ENCODE assay signal across 23 cellular contexts in genomic region chr17:62823111-62823895, GRCh38. TPM values are rescaled to one million over a fixed set of nuclear protein-coding genes. Genes with fewer than 3 reads are reported as not detected.
A peak's percentile ranks its signal among the peaks of the same experiment; 100 is the strongest.
DNase-seq lines count a peak whose midpoint lies in the region; ATAC-seq and TF ChIP-seq lines count a peak whose summit lies in the region.
"Had no signal": no experiment of that assay in that cellular context is flagged by ENCODE, and none has a peak within 500 bp of the region (broad histone marks: within the 10 kb centered on the region; RNA-seq: fewer than 3 reads in every experiment).

No MANE protein-coding gene starts in this region.

- TF ChIP-seq RAD21 in SK-N-SH (IDR thresholded peaks at IDR 0.05; ENCODE audit: low read length), result no peak

- H4K20me1 ChIP-seq in SK-N-SH (ENCODE audit: insufficient read depth) (no peaks in the 10 kb centered on the region), Karpas-422 (ENCODE audit: insufficient read depth, low read depth, low read length) (no peaks in the 10 kb centered on the region)

- H3K4me2 ChIP-seq in SK-N-SH, result no peak overlapping the region
- no peak overlapping the region for H3K4me2 ChIP-seq in Karpas-422 (ENCODE audit: low read depth, low read length, poor library complexity, severe bottlenecking)

- CTCF ChIA-PET in SK-N-SH (lab: Yijun Ruan, JAX) (interaction anchor here (0.6 to 2.4 kb wide), 4 partner anchors 12 to 304 kb away, joined by 3 to 7 read pairs (median 4); no protein-coding TSS in a partner anchor), RWPE1 (lab: Yijun Ruan, JAX) (no interaction called here)

- H3K4me3 ChIP-seq in SK-N-SH (ENCODE audit: low read depth in 2 of 2, low read length in 1 of 2) (no peak overlapping the region), fibroblast of mammary gland (ENCODE audit: control insufficient read depth, low read depth, low read length) (no peak overlapping the region), thoracic aorta (no peak overlapping the region), Karpas-422 (ENCODE audit: low read length) (no peak overlapping the region)
- H3K4me3 ChIP-seq: heart right ventricle, psoas muscle, upper lobe of left lung had no signal

- H3K27ac ChIP-seq in SK-N-SH (ENCODE audit: low read depth in 2 of 2, low read length in 1 of 2) (peak overlapping the region in 1 of 2 experiments; percentile 95; a peak in 2 of 4 replicates), RWPE1 (peak overlapping the region; percentile 95), thoracic aorta (peak overlapping the region; percentile 15 to 48), Karpas-422 (ENCODE audit: low read length) (no peak overlapping the region)
- H3K27ac ChIP-seq: heart right ventricle, psoas muscle, upper lobe of left lung had no signal

- H3K79me2 ChIP-seq in SK-N-SH (ENCODE audit: insufficient read depth) (no peaks in the 10 kb centered on the region), Karpas-422 (ENCODE audit: low read length) (no peaks in the 10 kb centered on the region)

- H3K9me2 ChIP-seq in SK-N-SH (no peaks in the 10 kb centered on the region), Karpas-422 (replicated peaks; ENCODE audit: insufficient read depth, low read length) (no peaks in the 10 kb centered on the region)

- no peak for TF ChIP-seq CTCF in SK-N-SH (IDR thresholded peaks at IDR 0.05)
- no peak for TF ChIP-seq CTCF in RWPE1 (conservative IDR thresholded peaks at IDR 0.05; ENCODE audit: low read depth)
- no peak for TF ChIP-seq CTCF in fibroblast of mammary gland (conservative IDR thresholded peaks at IDR 0.05; ENCODE audit: control insufficient read depth, insufficient read depth, low read depth, low read length)
- no peak for TF ChIP-seq CTCF in thoracic aorta (IDR thresholded peaks at IDR 0.05)

- H3K9ac ChIP-seq in SK-N-SH (peak overlapping the region; percentile 10; the same call in 1 of the 2 replicates), Karpas-422 (ENCODE audit: low read length) (no peak overlapping the region)

- peaks cover 54% of the 10 kb centered on the region for H3F3A ChIP-seq in SK-N-SH (replicated peaks; ENCODE audit: insufficient read depth)

- ATAC-seq in SK-N-SH treated with all-trans-retinoic acid at 6 μM for 48 hours, result no peak
- no peak for ATAC-seq in thoracic aorta (ENCODE audit: insufficient number of reproducible peaks, low FRiP score, low read depth)
- ATAC-seq in HG03097 (IDR thresholded peaks at IDR 0.05; ENCODE audit: low FRiP score, unreplicated experiment), result no peak
- ATAC-seq: heart right ventricle, psoas muscle had no signal

- H3K9me3 ChIP-seq in SK-N-SH, result no peaks in the 10 kb centered on the region
- H3K9me3 ChIP-seq in thoracic aorta, result no peaks in the 10 kb centered on the region
- H3K9me3 ChIP-seq in Karpas-422 (ENCODE audit: low read length), result no peaks in the 10 kb centered on the region
- H3K9me3 ChIP-seq: heart right ventricle, psoas muscle, upper lobe of left lung had no signal

- 68% methylated on average over 8 of the region's 8 CpGs for WGBS in SK-N-SH (ENCODE audit: low lambda C conversion rate)

- peaks cover 27 to 29% of the 10 kb centered on the region in 2 experiments for H3K4me1 ChIP-seq in SK-N-SH (ENCODE audit: control insufficient read depth in 1 of 2, insufficient read depth in 2 of 2, low read depth in 1 of 2, low read length in 1 of 2)
- peaks cover 12 to 42% of the 10 kb centered on the region in 2 donors for H3K4me1 ChIP-seq in thoracic aorta (ENCODE audit: control insufficient read depth in 1 of 2, low read depth in 2 of 2)
- H3K4me1 ChIP-seq in Karpas-422 (ENCODE audit: low read length), result no peaks in the 10 kb centered on the region
- H3K4me1 ChIP-seq: psoas muscle had no signal

- TF ChIP-seq EP300 in SK-N-SH (IDR thresholded peaks at IDR 0.05; ENCODE audit: borderline replicate concordance in 1 of 2, low read depth in 1 of 2, low read length in 1 of 2), result no peak

- H2AFZ ChIP-seq in SK-N-SH (ENCODE audit: low read depth), result 0 out of 2 replicates have a peak overlapping the region, but pooled peaks have one; percentile 33
- H2AFZ ChIP-seq in Karpas-422 (ENCODE audit: low read length), result no peak overlapping the region

- no peaks in the 10 kb centered on the region for H3K36me3 ChIP-seq in SK-N-SH (replicated peaks in 1 of 2; ENCODE audit: control insufficient read depth in 1 of 2, insufficient read depth in 2 of 2, low read length in 1 of 2)
- H3K36me3 ChIP-seq in thoracic aorta, result no peaks in the 10 kb centered on the region
- H3K36me3 ChIP-seq in Karpas-422 (ENCODE audit: insufficient read depth, low read length), result no peaks in the 10 kb centered on the region
- H3K36me3 ChIP-seq: heart right ventricle, upper lobe of left lung had no signal

- H3K27me3 ChIP-seq in SK-N-SH (ENCODE audit: insufficient read depth), result no peaks in the 10 kb centered on the region
- H3K27me3 ChIP-seq in thoracic aorta (replicated peaks; ENCODE audit: insufficient read depth), result no peaks in the 10 kb centered on the region
- H3K27me3 ChIP-seq in Karpas-422 (ENCODE audit: low read length), result no peaks in the 10 kb centered on the region
- H3K27me3 ChIP-seq: heart right ventricle, upper lobe of left lung had no signal

- POLR2A ChIA-PET in SK-N-SH (lab: Yijun Ruan, JAX) (no interaction called here), RWPE1 (lab: Yijun Ruan, JAX; ENCODE audit: low non-redundant PET) (no interaction called here)

- DNase-seq in SK-N-SH, result no peak
- no peak for DNase-seq in RWPE1 (ENCODE audit: low spot score)
- DNase-seq in fibroblast of mammary gland (ENCODE audit: low read depth), result peak; percentile 74
- DNase-seq in thoracic aorta (ENCODE audit: low spot score), result no peak
- no peak for DNase-seq in germinal center (ENCODE audit: low spot score)
- no peak for DNase-seq in Karpas-422
- DNase-seq: 8988T; activated CD4-positive, alpha-beta T cell treated with anti-CD3 and anti-CD28 coated beads for 48 hours; activated CD8-positive, alpha-beta memory T cell treated with anti-CD3 and anti-CD28 coated beads, Interleukin-2, amount 50 U/mL, for 4 hours; activated gamma-delta T cell treated with Interleukin-2 at 50 U/mL for 16 hours; aorta; DMS79; heart right ventricle; mesendoderm; MM.1S; NCI-H1930; NCI-H446; psoas muscle; stimulated activated naive CD4-positive, alpha-beta T cell had no signal

TF ChIP-seq in SK-N-SH, 30 proteins besides CTCF, POLR2A, EP300 and RAD21:
- TF ChIP-seq RXRA (IDR thresholded peaks at IDR 0.05; ENCODE audit: borderline replicate concordance, low read depth), result no peak
- TF ChIP-seq FOSL2 (IDR thresholded peaks at IDR 0.05; ENCODE audit: borderline replicate concordance, low read depth), result peak; percentile 20; the same call in 1 of the 2 replicates

TF ChIP-seq in SK-N-SH treated with all-trans-retinoic acid at 6 μM for 48 hours, 23 proteins besides CTCF, POLR2A, EP300 and RAD21 (continues in another document):
- TF ChIP-seq RARB (CRISPR knock-in tag; IDR thresholded peaks at IDR 0.05) (no peak), TOX (CRISPR knock-in tag; IDR thresholded peaks at IDR 0.05; ENCODE audit: borderline replicate concordance) (no peak), TCF4 (CRISPR knock-in tag; IDR thresholded peaks at IDR 0.05; ENCODE audit: borderline replicate concordance) (no peak), ZNF70 (CRISPR knock-in tag; IDR thresholded peaks at IDR 0.05) (no peak)
- TF ChIP-seq, protein P1, sequence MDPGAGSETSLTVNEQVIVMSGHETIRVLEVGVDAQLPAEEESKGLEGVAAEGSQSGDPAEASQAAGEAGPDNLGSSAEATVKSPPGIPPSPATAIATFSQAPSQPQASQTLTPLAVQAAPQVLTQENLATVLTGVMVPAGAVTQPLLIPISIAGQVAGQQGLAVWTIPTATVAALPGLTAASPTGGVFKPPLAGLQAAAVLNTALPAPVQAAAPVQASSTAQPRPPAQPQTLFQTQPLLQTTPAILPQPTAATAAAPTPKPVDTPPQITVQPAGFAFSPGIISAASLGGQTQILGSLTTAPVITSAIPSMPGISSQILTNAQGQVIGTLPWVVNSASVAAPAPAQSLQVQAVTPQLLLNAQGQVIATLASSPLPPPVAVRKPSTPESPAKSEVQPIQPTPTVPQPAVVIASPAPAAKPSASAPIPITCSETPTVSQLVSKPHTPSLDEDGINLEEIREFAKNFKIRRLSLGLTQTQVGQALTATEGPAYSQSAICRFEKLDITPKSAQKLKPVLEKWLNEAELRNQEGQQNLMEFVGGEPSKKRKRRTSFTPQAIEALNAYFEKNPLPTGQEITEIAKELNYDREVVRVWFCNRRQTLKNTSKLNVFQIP (CRISPR knock-in tag; IDR thresholded peaks at IDR 0.05; ENCODE audit: borderline replicate concordance, low read depth), result no peak
- TF ChIP-seq, protein P2, sequence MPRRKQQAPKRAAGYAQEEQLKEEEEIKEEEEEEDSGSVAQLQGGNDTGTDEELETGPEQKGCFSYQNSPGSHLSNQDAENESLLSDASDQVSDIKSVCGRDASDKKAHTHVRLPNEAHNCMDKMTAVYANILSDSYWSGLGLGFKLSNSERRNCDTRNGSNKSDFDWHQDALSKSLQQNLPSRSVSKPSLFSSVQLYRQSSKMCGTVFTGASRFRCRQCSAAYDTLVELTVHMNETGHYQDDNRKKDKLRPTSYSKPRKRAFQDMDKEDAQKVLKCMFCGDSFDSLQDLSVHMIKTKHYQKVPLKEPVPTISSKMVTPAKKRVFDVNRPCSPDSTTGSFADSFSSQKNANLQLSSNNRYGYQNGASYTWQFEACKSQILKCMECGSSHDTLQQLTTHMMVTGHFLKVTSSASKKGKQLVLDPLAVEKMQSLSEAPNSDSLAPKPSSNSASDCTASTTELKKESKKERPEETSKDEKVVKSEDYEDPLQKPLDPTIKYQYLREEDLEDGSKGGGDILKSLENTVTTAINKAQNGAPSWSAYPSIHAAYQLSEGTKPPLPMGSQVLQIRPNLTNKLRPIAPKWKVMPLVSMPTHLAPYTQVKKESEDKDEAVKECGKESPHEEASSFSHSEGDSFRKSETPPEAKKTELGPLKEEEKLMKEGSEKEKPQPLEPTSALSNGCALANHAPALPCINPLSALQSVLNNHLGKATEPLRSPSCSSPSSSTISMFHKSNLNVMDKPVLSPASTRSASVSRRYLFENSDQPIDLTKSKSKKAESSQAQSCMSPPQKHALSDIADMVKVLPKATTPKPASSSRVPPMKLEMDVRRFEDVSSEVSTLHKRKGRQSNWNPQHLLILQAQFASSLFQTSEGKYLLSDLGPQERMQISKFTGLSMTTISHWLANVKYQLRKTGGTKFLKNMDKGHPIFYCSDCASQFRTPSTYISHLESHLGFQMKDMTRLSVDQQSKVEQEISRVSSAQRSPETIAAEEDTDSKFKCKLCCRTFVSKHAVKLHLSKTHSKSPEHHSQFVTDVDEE (CRISPR knock-in tag; IDR thresholded peaks at IDR 0.05), result no peak

RNA-seq across cellular contexts. Expression of gene MARCHF10, which starts 15.2 kb away (rescaled TPM):
- polyA plus RNA-seq in SK-N-SH (2012; rRNA removed), result 0.05 and 0.16 TPM in 2 replicates
- polyA plus RNA-seq in SK-N-SH (2012; cell fraction: cytosol; rRNA removed), result 0.21 and 0.30 TPM in 2 replicates
- 0.76 and 1.2 TPM in 2 replicates for polyA plus RNA-seq in SK-N-SH (2012; cell fraction: nucleus; rRNA removed)
- not detected for total RNA-seq in thoracic aorta
- not detected in 2 replicates for total RNA-seq in Karpas-422 (2014; rRNA removed; shearing (Covaris generic); ENCODE audit: low replicate concordance)
- total RNA-seq: aorta, heart right ventricle, HT-29, psoas muscle had no signal
- polyA plus RNA-seq: aorta had no signal
